Comparison of ENCODE assay signal across 1 cellular context in the genomic region with DNA sequence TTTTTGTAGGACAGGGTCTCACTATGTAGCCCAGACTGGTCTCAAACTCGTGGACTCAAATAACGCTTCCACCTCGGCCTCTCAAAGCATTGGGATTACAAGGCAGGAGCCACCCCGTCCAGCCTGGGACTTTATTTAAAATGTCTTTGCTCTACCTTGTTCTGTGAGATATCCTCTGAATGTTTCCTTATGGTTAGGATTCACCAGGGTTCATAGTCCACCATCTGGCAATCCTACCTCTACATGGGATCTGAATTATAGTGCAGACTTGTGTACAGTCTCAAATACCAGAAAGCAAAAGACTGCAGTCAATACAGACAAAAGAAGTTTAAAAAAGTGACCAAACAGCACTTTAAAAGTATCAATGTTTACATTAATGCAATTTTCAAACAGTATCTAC.
TF ChIP-seq lines count a peak whose summit lies in the region.

No MANE protein-coding gene starts in this region.

TF ChIP-seq in HepG2, 621 proteins besides CTCF, POLR2A, EP300 and RAD21:
- TF ChIP-seq, protein P1, sequence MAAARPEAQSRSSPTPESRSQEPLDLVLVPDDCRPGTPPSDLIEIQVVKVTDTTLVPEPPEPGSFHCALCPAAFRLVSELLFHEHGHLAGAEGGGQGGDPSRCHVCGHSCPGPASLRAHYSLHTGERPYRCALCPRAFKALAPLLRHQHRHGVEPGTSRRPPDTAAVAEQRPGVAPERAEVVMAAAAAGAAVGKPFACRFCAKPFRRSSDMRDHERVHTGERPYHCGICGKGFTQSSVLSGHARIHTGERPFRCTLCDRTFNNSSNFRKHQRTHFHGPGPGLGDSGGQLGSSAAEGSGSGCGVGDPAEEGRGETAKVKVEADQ (CRISPR knock-in tag; IDR thresholded peaks at IDR 0.05; ENCODE audit: borderline replicate concordance): no peak
- TF ChIP-seq ZBTB7B (CRISPR knock-in tag; IDR thresholded peaks at IDR 0.05) (no peak), SNAI1 (CRISPR knock-in tag; IDR thresholded peaks at IDR 0.05; ENCODE audit: borderline replicate concordance) (no peak), ZNF816 (CRISPR knock-in tag; IDR thresholded peaks at IDR 0.05; ENCODE audit: borderline replicate concordance) (no peak), BCL6 (CRISPR knock-in tag; IDR thresholded peaks at IDR 0.05) (no peak), TBP (CRISPR knock-in tag; IDR thresholded peaks at IDR 0.05) (no peak), CENPT (CRISPR knock-in tag; IDR thresholded peaks at IDR 0.05; ENCODE audit: low read depth) (no peak), SIN3B (IDR thresholded peaks at IDR 0.05; ENCODE audit: low read length) (no peak), HNF4A (CRISPR knock-in tag; IDR thresholded peaks at IDR 0.05) (0 out of 2 replicates have a peak, but pooled peaks have one; percentile 26), CCDC6 (CRISPR knock-in tag; IDR thresholded peaks at IDR 0.05) (no peak)
- TF ChIP-seq, protein P2, sequence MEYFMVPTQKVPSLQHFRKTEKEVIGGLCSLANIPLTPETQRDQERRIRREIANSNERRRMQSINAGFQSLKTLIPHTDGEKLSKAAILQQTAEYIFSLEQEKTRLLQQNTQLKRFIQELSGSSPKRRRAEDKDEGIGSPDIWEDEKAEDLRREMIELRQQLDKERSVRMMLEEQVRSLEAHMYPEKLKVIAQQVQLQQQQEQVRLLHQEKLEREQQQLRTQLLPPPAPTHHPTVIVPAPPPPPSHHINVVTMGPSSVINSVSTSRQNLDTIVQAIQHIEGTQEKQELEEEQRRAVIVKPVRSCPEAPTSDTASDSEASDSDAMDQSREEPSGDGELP (IDR thresholded peaks at IDR 0.05; ENCODE audit: borderline replicate concordance, low read depth): peak; percentile 17; the same call in 1 of the 2 replicates
TF ChIP-seq in HepG2: peak in this region for 2.
